Comparison of ENCODE assay signal across 11 cellular contexts in the genomic region with DNA sequence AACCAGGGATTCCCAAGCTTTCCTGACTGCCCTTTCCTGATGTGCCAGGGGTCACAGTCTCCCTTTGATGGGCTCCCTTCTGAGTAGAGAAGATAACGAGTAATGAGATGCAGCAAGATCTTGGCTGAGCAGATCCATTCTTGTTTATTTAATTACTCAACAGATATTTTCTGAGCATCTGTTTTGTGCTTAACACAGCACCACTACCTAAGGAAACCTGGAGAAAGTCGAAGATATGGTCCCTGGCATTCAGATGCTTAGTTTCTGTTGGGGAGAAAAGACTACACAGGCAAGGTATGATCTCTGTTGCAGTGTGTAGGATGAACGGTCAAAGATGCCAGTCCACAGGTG. TPM values are rescaled to one million over a fixed set of nuclear protein-coding genes. Genes with fewer than 3 reads are reported as not detected.
DNase-seq lines count a peak whose midpoint lies in the region; TF ChIP-seq lines count a peak whose summit lies in the region.
"Had no signal": no experiment of that assay in that cellular context is flagged by ENCODE, and none has a peak within 500 bp of the region (broad histone marks: within the 10 kb centered on the region; RNA-seq: fewer than 3 reads in every experiment).

No MANE protein-coding gene starts in this region.

- intact Hi-C loops in stomach (cut with DNase I; ENCODE audit: low total_unique reads): no loop called here

- peaks cover 40% of the 10 kb centered on the region for H3K4me1 ChIP-seq in GM23248 (ENCODE audit: insufficient read depth)
- peaks cover 42 to 75% (median 70%) of the 10 kb centered on the region in 4 donors for H3K4me1 ChIP-seq in stomach

- H3K4me3 ChIP-seq in GM23248 (peak overlapping the region; percentile 75), iPS-18c (ENCODE audit: insufficient read depth, low read depth, low read length) (peak overlapping the region; percentile 16; the same call in 1 of the 2 replicates), stomach (no peak overlapping the region)
- H3K4me3 ChIP-seq: dorsolateral prefrontal cortex had no signal

- peak overlapping the region; percentile 24; the same call in 1 of the 2 replicates for H3K9ac ChIP-seq in GM23248

- H3K9me3 ChIP-seq in GM23248 (ENCODE audit: low read depth) (no peaks in the 10 kb centered on the region), iPS-18c (ENCODE audit: control insufficient read depth, insufficient read depth, low read length) (no peaks in the 10 kb centered on the region), stomach (no peaks in the 10 kb centered on the region)

- no peak for TF ChIP-seq EP300 in stomach (IDR thresholded peaks at IDR 0.05)

- no peak for TF ChIP-seq CTCF in stomach (IDR thresholded peaks at IDR 0.05)

- peak overlapping the region; percentile 74 for H3K4me2 ChIP-seq in GM23248 (ENCODE audit: unreplicated experiment)

- H2AFZ ChIP-seq in GM23248: no peak overlapping the region

- H4K20me1 ChIP-seq in GM23248 (ENCODE audit: insufficient read depth): no peaks in the 10 kb centered on the region

- peaks cover 31% of the 10 kb centered on the region for H3F3A ChIP-seq in GM23248 (ENCODE audit: insufficient read depth)

- 59 to 68% methylated on average over 3 of the region's 3 CpGs for WGBS in GM23248 (ENCODE audit: low coverage in 1 of 2, low lambda C conversion rate in 2 of 2, missing lambda C conversion rate in 2 of 2), 2 experiments
- 42 to 58% (median 50%) methylated on average over 3 of the region's 3 CpGs for WGBS in stomach, 5 donors

- peaks cover 23% of the 10 kb centered on the region; the same call in 1 of the 2 replicates for H3K36me3 ChIP-seq in GM23248 (ENCODE audit: low read depth)
- peaks cover 0 to 9% (median 4%) of the 10 kb centered on the region in 4 donors for H3K36me3 ChIP-seq in stomach

- no peaks in the 10 kb centered on the region for H3K9me2 ChIP-seq in GM23248 (ENCODE audit: insufficient read depth)

- no peak for TF ChIP-seq POLR2A in stomach (IDR thresholded peaks at IDR 0.05)

- in situ Hi-C loops in GM23248 (cut with MboI): no loop called here

- H3K27ac ChIP-seq in GM23248 (peak overlapping the region; percentile 51), stomach (peak overlapping the region; percentile 5 to 88 (median 78))

- H3K79me2 ChIP-seq in GM23248 (ENCODE audit: insufficient read depth): peaks cover 47% of the 10 kb centered on the region

- DNase-seq in GM23248: peak; percentile 39
- peak; percentile 7 for DNase-seq in amniotic epithelial cell (ENCODE audit: low read depth)
- DNase-seq in stomach: no peak
- no peak for DNase-seq in NCI-H2081 treated with DMSO at 0.1 percent for 48 hours (lab: John Stamatoyannopoulos, UW)
- DNase-seq in GOT3 (lab: John Stamatoyannopoulos, UW): no peak
- no peak for DNase-seq in NAMALWA (ENCODE audit: low spot score)
- no peak for DNase-seq in foreskin melanocyte
- DNase-seq: activated naive CD4-positive, alpha-beta T cell; dorsolateral prefrontal cortex; NCI-H1105 had no signal

- H3K27me3 ChIP-seq in GM23248 (replicated peaks; ENCODE audit: insufficient read depth): no peaks in the 10 kb centered on the region
- H3K27me3 ChIP-seq in stomach: peaks cover 0 to 25% (median 14%) of the 10 kb centered on the region in 3 donors

RNA-seq across cellular contexts. Expression of a gene that starts 3.9 kb away (rescaled TPM):
- total RNA-seq in GM23248 (2014; rRNA removed; shearing (Covaris generic)): 62.7 and 70.7 TPM in 2 replicates
- 17.8 and 19.3 TPM in 2 replicates for polyA plus RNA-seq in GM23248 (2016; fragmentation: Nextera tagmentation; extraction: Ambion mirVana)
- 10 to 100 TPM in 3 of 5 donors, 1 to 10 TPM in 1, not detected in 1; 3.1 to 13.3 (median 10.7) TPM for total RNA-seq in stomach
- 1 to 10 TPM; 1.5 to 6.9 (median 6.6) TPM for polyA plus RNA-seq in stomach

RNA-seq across cellular contexts. Expression of a gene that starts 21.6 kb away (rescaled TPM):
- 29.0 and 35.0 TPM in 2 replicates for total RNA-seq in GM23248 (2014; rRNA removed; shearing (Covaris generic))
- polyA plus RNA-seq in GM23248 (2016; fragmentation: Nextera tagmentation; extraction: Ambion mirVana) (14.1 and 14.5 TPM in 2 replicates), stomach (10 to 100 TPM; 28.1 to 38.8 (median 37.0) TPM)
- total RNA-seq in stomach: 100 to 1,000 TPM in 1 of 5 donors, 10 to 100 TPM in 4; 38.5 to 121 (median 76.8) TPM

RNA-seq across cellular contexts. Expression of a gene that starts 31.5 kb away (rescaled TPM):
- total RNA-seq in GM23248 (2014; rRNA removed; shearing (Covaris generic)): 7.1 and 11.4 TPM in 2 replicates
- polyA plus RNA-seq in GM23248 (2016; fragmentation: Nextera tagmentation; extraction: Ambion mirVana) (2.2 and 3.4 TPM in 2 replicates), stomach (1 to 10 TPM; 6.8 to 8.6 (median 7.2) TPM)
- 10 to 100 TPM in 3 of 5 donors, 1 to 10 TPM in 1, not detected in 1; 5.0 to 29.1 (median 20.6) TPM for total RNA-seq in stomach

RNA-seq across cellular contexts. Expression of a gene that starts 49.3 kb away (rescaled TPM):
- 42.2 and 61.0 TPM in 2 replicates for total RNA-seq in GM23248 (2014; rRNA removed; shearing (Covaris generic))
- polyA plus RNA-seq in GM23248 (2016; fragmentation: Nextera tagmentation; extraction: Ambion mirVana) (80.1 and 84.1 TPM in 2 replicates), stomach (10 to 100 TPM; 32.1 to 39.6 (median 38.0) TPM)
- total RNA-seq in stomach: 10 to 100 TPM; 20.9 to 48.8 (median 36.2) TPM

RNA-seq across cellular contexts. Expression of a gene that starts 56.2 kb away (rescaled TPM):
- 217 and 263 TPM in 2 replicates for total RNA-seq in GM23248 (2014; rRNA removed; shearing (Covaris generic))
- polyA plus RNA-seq in GM23248 (2016; fragmentation: Nextera tagmentation; extraction: Ambion mirVana) (274 and 277 TPM in 2 replicates), stomach (100 to 1,000 TPM in 1 of 3 donors, 10 to 100 TPM in 2; 96.4 to 147 (median 98.6) TPM)
- 100 to 1,000 TPM in 1 of 5 donors, 10 to 100 TPM in 4; 34.4 to 139 (median 54.6) TPM for total RNA-seq in stomach

Comparison
In these comparisons a context has a peak if more than half of its experiments do, and no peak if none do; other contexts are left out.
1. DNase-seq: peak in GM23248 (single experiment) and amniotic epithelial cell (single experiment); none in stomach (single experiment), NCI-H2081 treated with DMSO at 0.1 percent for 48 hours (single experiment), GOT3 (single experiment), NAMALWA (single experiment) and foreskin melanocyte (single experiment).
2. H3K4me3 ChIP-seq: peak in GM23248 (single experiment) and iPS-18c (single experiment); none in stomach (0 of 4).